ENCODE assay signal across 1 cellular context in genomic region chr20:13588049-13588448, GRCh38.
TF ChIP-seq lines count a peak whose summit lies in the region.

No MANE protein-coding gene starts in this region.

TF ChIP-seq in HepG2, 621 proteins besides CTCF, POLR2A, EP300 and RAD21:
- TF ChIP-seq GATAD1 (CRISPR knock-in tag; IDR thresholded peaks at IDR 0.05) (no peak), ZNF619 (CRISPR knock-in tag; IDR thresholded peaks at IDR 0.05) (no peak), HDAC2 (CRISPR knock-in tag; IDR thresholded peaks at IDR 0.05) (no peak), NR2F6 (IDR thresholded peaks at IDR 0.05) (no peak), NR2F6 (CRISPR knock-in tag; IDR thresholded peaks at IDR 0.05) (no peak), HNF1A (IDR thresholded peaks at IDR 0.05; ENCODE audit: low read depth) (no peak), HNF1A (CRISPR knock-in tag; IDR thresholded peaks at IDR 0.05; ENCODE audit: borderline replicate concordance) (no peak), HBP1 (CRISPR knock-in tag; IDR thresholded peaks at IDR 0.05; ENCODE audit: low read depth) (no peak), ZNF512 (CRISPR knock-in tag; IDR thresholded peaks at IDR 0.05) (0 out of 2 replicates have a peak, but pooled peaks have one; percentile 62), ZNF710 (CRISPR knock-in tag; IDR thresholded peaks at IDR 0.05; ENCODE audit: borderline replicate concordance) (no peak), NFYC (CRISPR knock-in tag; IDR thresholded peaks at IDR 0.05) (no peak), TCF7L2 (IDR thresholded peaks at IDR 0.05; ENCODE audit: low read depth, low read length) (no peak), POGZ (CRISPR knock-in tag; IDR thresholded peaks at IDR 0.05) (no peak), ELK4 (CRISPR knock-in tag; IDR thresholded peaks at IDR 0.05; ENCODE audit: borderline replicate concordance) (no peak), JUND (CRISPR knock-in tag; IDR thresholded peaks at IDR 0.05) (no peak), PHF20 (CRISPR knock-in tag; IDR thresholded peaks at IDR 0.05) (no peak), CSRNP2 (CRISPR knock-in tag; conservative IDR thresholded peaks at IDR 0.05; ENCODE audit: low read depth) (no peak), RAD51 (IDR thresholded peaks at IDR 0.05; ENCODE audit: borderline replicate concordance) (no peak), ZNF207 (IDR thresholded peaks at IDR 0.05; ENCODE audit: borderline replicate concordance) (0 out of 2 replicates have a peak, but pooled peaks have one; percentile 86)
